Comparison of ENCODE assay signal across 9 cellular contexts in genomic region chr3:50515565-50516047, GRCh38. TPM values are rescaled to one million over a fixed set of nuclear protein-coding genes. Genes with fewer than 3 reads are reported as not detected.
DNase-seq lines count a peak whose midpoint lies in the region; ATAC-seq, FAIRE-seq and TF ChIP-seq lines count a peak whose summit lies in the region.
"Had no signal": no experiment of that assay in that cellular context is flagged by ENCODE, and none has a peak within 500 bp of the region (broad histone marks: within the 10 kb centered on the region; RNA-seq: fewer than 3 reads in every experiment).

No MANE protein-coding gene starts in this region.

- H3K4me1 ChIP-seq in DOHH2 (ENCODE audit: control insufficient read depth, low read length) (peaks cover 10% of the 10 kb centered on the region), esophagus squamous epithelium (peaks cover 6 to 15% (median 7%) of the 10 kb centered on the region in 3 donors)

- H3K4me3 ChIP-seq in DOHH2 (ENCODE audit: low read length) (no peak overlapping the region), esophagus squamous epithelium (peak overlapping the region in 2 of 4 donors; percentile 15 to 35)

- H3K4me2 ChIP-seq in DOHH2 (ENCODE audit: low read length), result peak overlapping the region; percentile 43

- 19 to 35% methylated on average over 7 to 9 of the region's 13 CpGs for WGBS in esophagus squamous epithelium, 2 donors

- no peak overlapping the region for H3K27ac Mint-ChIP-seq in nephron progenitor cell

- peaks cover 23% of the 10 kb centered on the region for H3K27me3 Mint-ChIP-seq in nephron progenitor cell (ENCODE audit: low read depth, poor library complexity)

- H3K27me3 ChIP-seq in DOHH2 (ENCODE audit: control insufficient read depth, low read length), result peaks cover 7% of the 10 kb centered on the region; the same call in 1 of the 2 replicates
- peaks cover 0 to 15% (median 0%) of the 10 kb centered on the region in 4 donors for H3K27me3 ChIP-seq in esophagus squamous epithelium

- H3F3A ChIP-seq in DOHH2 (ENCODE audit: control insufficient read depth, insufficient read depth), result no peaks in the 10 kb centered on the region

- no peak for TF ChIP-seq POLR2A in esophagus squamous epithelium (IDR thresholded peaks at IDR 0.05)

- no peak overlapping the region for H3K27ac ChIP-seq in DOHH2 (ENCODE audit: low read depth, low read length)
- H3K27ac ChIP-seq in esophagus squamous epithelium, result peak overlapping the region in 3 of 4 donors; percentile 19 to 50 (median 50)

- no peaks in the 10 kb centered on the region for H3K36me3 Mint-ChIP-seq in nephron progenitor cell (ENCODE audit: low read depth)

- H3K9me2 ChIP-seq in DOHH2 (replicated peaks; ENCODE audit: control insufficient read depth, low read length), result no peaks in the 10 kb centered on the region

- FAIRE-seq in RCC 7860 (lab: Jason Lieb, UNC), result no peak

- peaks cover 80% of the 10 kb centered on the region for H3K4me1 Mint-ChIP-seq in nephron progenitor cell

- TF ChIP-seq CTCF in DOHH2 (IDR thresholded peaks at IDR 0.05; ENCODE audit: low read depth, low read length, poor library complexity, severe bottlenecking) (no peak), esophagus squamous epithelium (IDR thresholded peaks at IDR 0.05) (no peak), nephron progenitor cell (IDR thresholded peaks at IDR 0.05) (no peak)

- DNase-seq in NOMO-1 (lab: John Stamatoyannopoulos, UW; ENCODE audit: unreplicated experiment in 2 of 2), result peak; percentile 53 to 77
- DNase-seq in esophagus squamous epithelium (lab: John Stamatoyannopoulos, UW), result no peak
- peak; percentile 74 for DNase-seq in nephron progenitor cell
- no peak for DNase-seq in RCC 7860 (ENCODE audit: low spot score)
- DNase-seq: GDM1 had no signal

- ATAC-seq in GM21367 (IDR thresholded peaks at IDR 0.05; ENCODE audit: unreplicated experiment) (no peak), HG03432 (IDR thresholded peaks at IDR 0.05; ENCODE audit: unreplicated experiment) (no peak), GM21786 (IDR thresholded peaks at IDR 0.05; ENCODE audit: unreplicated experiment) (no peak)

- H3K36me3 ChIP-seq in DOHH2 (ENCODE audit: control insufficient read depth, low read length) (no peaks in the 10 kb centered on the region), esophagus squamous epithelium (no peaks in the 10 kb centered on the region)

- H3K4me3 Mint-ChIP-seq in nephron progenitor cell, result peak overlapping the region; percentile 76

- no peaks in the 10 kb centered on the region for H4K20me1 ChIP-seq in DOHH2 (ENCODE audit: control insufficient read depth, insufficient read depth, low read depth, low read length)

- no peaks in the 10 kb centered on the region for H3K9me3 ChIP-seq in DOHH2 (ENCODE audit: control insufficient read depth, insufficient read depth, low read length)
- H3K9me3 ChIP-seq in esophagus squamous epithelium, result no peaks in the 10 kb centered on the region

- no peaks in the 10 kb centered on the region for H3K79me2 ChIP-seq in DOHH2 (ENCODE audit: control insufficient read depth, low read length)

- H3K9me3 Mint-ChIP-seq in nephron progenitor cell, result no peaks in the 10 kb centered on the region

- intact Hi-C loops in esophagus squamous epithelium (cut with DNase I), result no loop called here

RNA-seq across cellular contexts. Expression of gene CACNA2D2, which starts 12.2 kb away (rescaled TPM):
- total RNA-seq in esophagus squamous epithelium, result under 1 TPM in 3 of 4 donors, not detected in 1; 0.18 to 0.57 (median 0.35) TPM

RNA-seq across cellular contexts. Expression of gene C3orf18, which starts 51.9 kb away (rescaled TPM):
- total RNA-seq in esophagus squamous epithelium, result 1 to 10 TPM in 2 of 4 donors, under 1 TPM in 2; 0.15 to 3.2 (median 1.2) TPM

RNA-seq across cellular contexts. Expression of gene HEMK1, which starts 53.7 kb away (rescaled TPM):
- total RNA-seq in esophagus squamous epithelium, result 10 to 100 TPM in 1 of 4 donors, 1 to 10 TPM in 3; 4.4 to 11.8 (median 4.9) TPM

Comparison
In these comparisons a context has a peak if more than half of its experiments do, and no peak if none do; other contexts are left out.
1. DNase-seq: peak in NOMO-1 (2 of 2) and nephron progenitor cell (single experiment); none in esophagus squamous epithelium (single experiment) and RCC 7860 (single experiment).